Comparison of ENCODE assay signal across 19 cellular contexts in genomic region chr2:112272669-112273068, GRCh38. TPM values are rescaled to one million over a fixed set of nuclear protein-coding genes. Genes with fewer than 3 reads are reported as not detected.
DNase-seq lines count a peak whose midpoint lies in the region; ATAC-seq and TF ChIP-seq lines count a peak whose summit lies in the region.
"Had no signal": no experiment of that assay in that cellular context is flagged by ENCODE, and none has a peak within 500 bp of the region (broad histone marks: within the 10 kb centered on the region; RNA-seq: fewer than 3 reads in every experiment).

No MANE protein-coding gene starts in this region.

- DNase-seq in activated T-cell treated with anti-CD3 and anti-CD28 coated beads, Interleukin-2, amount 50 U/mL, for 72 hours = no peak
- DNase-seq in activated T-cell treated with anti-CD3 and anti-CD28 coated beads for 4 hours (no peak), OCI-M2 (lab: John Stamatoyannopoulos, UW; ENCODE audit: unreplicated experiment) (peak; percentile 29), erythroblast (lab: John Stamatoyannopoulos, UW) (peak; percentile 69 to 82), HK-2 (ENCODE audit: unreplicated experiment) (no peak)
- no peak for DNase-seq in activated CD4-positive, CD25-positive, alpha-beta regulatory T cell (lab: John Stamatoyannopoulos, UW)
- DNase-seq: C1 segment of cervical spinal cord, COR-L47, DMS153, EL, H9, IMR-90, NCI-H1417, NCI-H2029 treated with DMSO at 0.1 percent for 48 hours, NCI-H524 treated with DMSO at 0.1 percent for 48 hours, Right ventricle myocardium superior had no signal

- no peaks in the 10 kb centered on the region for H3K36me3 ChIP-seq in parathyroid adenoma (ENCODE audit: control insufficient read depth, insufficient read depth, low read length)

- H3K9me3 ChIP-seq in parathyroid adenoma (ENCODE audit: control insufficient read depth, low read length) = no peaks in the 10 kb centered on the region

- no peak overlapping the region for H3K9ac ChIP-seq in parathyroid adenoma

- H3K4me3 ChIP-seq in parathyroid adenoma (ENCODE audit: low read depth, low read length) = peak overlapping the region; percentile 35

- peak overlapping the region; percentile 77 for H2AFZ ChIP-seq in parathyroid adenoma

- no peaks in the 10 kb centered on the region for H3K9me3 Mint-ChIP-seq in activated T-cell treated with anti-CD3 and anti-CD28 coated beads, Interleukin-2, amount 50 U/mL, for 72 hours

- H3K79me2 ChIP-seq in parathyroid adenoma = no peaks in the 10 kb centered on the region

- no peak overlapping the region for H3K4me3 Mint-ChIP-seq in activated T-cell treated with anti-CD3 and anti-CD28 coated beads, Interleukin-2, amount 50 U/mL, for 72 hours

- no peaks in the 10 kb centered on the region for H3K27me3 Mint-ChIP-seq in activated T-cell treated with anti-CD3 and anti-CD28 coated beads, Interleukin-2, amount 50 U/mL, for 72 hours (ENCODE audit: low read depth)

- H3K27ac ChIP-seq in parathyroid adenoma = peak overlapping the region; percentile 76

- no peak for TF ChIP-seq POLR2A in erythroblast (IDR thresholded peaks at IDR 0.05; ENCODE audit: low read length)

- H3K4me1 Mint-ChIP-seq in activated T-cell treated with anti-CD3 and anti-CD28 coated beads, Interleukin-2, amount 50 U/mL, for 72 hours (ENCODE audit: low read depth) = peaks cover 13% of the 10 kb centered on the region

- peak overlapping the region; percentile 27 for H3K27ac Mint-ChIP-seq in activated T-cell treated with anti-CD3 and anti-CD28 coated beads, Interleukin-2, amount 50 U/mL, for 72 hours

- peaks cover 0 to 2% of the 10 kb centered on the region in 2 donors for H3K36me3 Mint-ChIP-seq in activated T-cell treated with anti-CD3 and anti-CD28 coated beads, Interleukin-2, amount 50 U/mL, for 72 hours (ENCODE audit: insufficient read depth in 2 of 2)

- H3K4me2 ChIP-seq in parathyroid adenoma (ENCODE audit: low read length) = peak overlapping the region; percentile 69

- no peak for ATAC-seq in activated T-cell treated with anti-CD3 and anti-CD28 coated beads, Interleukin-2, amount 50 U/mL, for 72 hours (replicated peaks in 1 of 2)
- ATAC-seq in HG03565 (IDR thresholded peaks at IDR 0.05; ENCODE audit: unreplicated experiment) = no peak
- ATAC-seq: Panc1 had no signal

- no peak for TF ChIP-seq CTCF in parathyroid adenoma (IDR thresholded peaks at IDR 0.05)

- H3K4me1 ChIP-seq in parathyroid adenoma = peaks cover 3% of the 10 kb centered on the region

- no peaks in the 10 kb centered on the region for H3K27me3 ChIP-seq in parathyroid adenoma (ENCODE audit: control insufficient read depth, insufficient read depth, low read length)

RNA-seq across cellular contexts. Expression of gene ZC3H6, which starts 2.7 kb away (rescaled TPM):
- 10 to 100 TPM; 26.3 to 30.7 TPM for total RNA-seq in activated T-cell treated with anti-CD3 and anti-CD28 coated beads, Interleukin-2, amount 50 U/mL, for 72 hours

RNA-seq across cellular contexts. Expression of gene ZC3H8, which starts 17.8 kb away (rescaled TPM):
- total RNA-seq in activated T-cell treated with anti-CD3 and anti-CD28 coated beads, Interleukin-2, amount 50 U/mL, for 72 hours = 10 to 100 TPM; 23.6 to 31.7 TPM

Comparison
In these comparisons a context has a peak if more than half of its experiments do, and no peak if none do; other contexts are left out.
1. DNase-seq: peak in OCI-M2 (single experiment) and erythroblast (2 of 2); none in activated T-cell treated with anti-CD3 and anti-CD28 coated beads, Interleukin-2, amount 50 U/mL, for 72 hours (0 of 2), activated T-cell treated with anti-CD3 and anti-CD28 coated beads for 4 hours (single experiment), activated CD4-positive, CD25-positive, alpha-beta regulatory T cell (0 of 4) and HK-2 (single experiment).